Comparison of ENCODE assay signal across 8 cellular contexts in the genomic region with DNA sequence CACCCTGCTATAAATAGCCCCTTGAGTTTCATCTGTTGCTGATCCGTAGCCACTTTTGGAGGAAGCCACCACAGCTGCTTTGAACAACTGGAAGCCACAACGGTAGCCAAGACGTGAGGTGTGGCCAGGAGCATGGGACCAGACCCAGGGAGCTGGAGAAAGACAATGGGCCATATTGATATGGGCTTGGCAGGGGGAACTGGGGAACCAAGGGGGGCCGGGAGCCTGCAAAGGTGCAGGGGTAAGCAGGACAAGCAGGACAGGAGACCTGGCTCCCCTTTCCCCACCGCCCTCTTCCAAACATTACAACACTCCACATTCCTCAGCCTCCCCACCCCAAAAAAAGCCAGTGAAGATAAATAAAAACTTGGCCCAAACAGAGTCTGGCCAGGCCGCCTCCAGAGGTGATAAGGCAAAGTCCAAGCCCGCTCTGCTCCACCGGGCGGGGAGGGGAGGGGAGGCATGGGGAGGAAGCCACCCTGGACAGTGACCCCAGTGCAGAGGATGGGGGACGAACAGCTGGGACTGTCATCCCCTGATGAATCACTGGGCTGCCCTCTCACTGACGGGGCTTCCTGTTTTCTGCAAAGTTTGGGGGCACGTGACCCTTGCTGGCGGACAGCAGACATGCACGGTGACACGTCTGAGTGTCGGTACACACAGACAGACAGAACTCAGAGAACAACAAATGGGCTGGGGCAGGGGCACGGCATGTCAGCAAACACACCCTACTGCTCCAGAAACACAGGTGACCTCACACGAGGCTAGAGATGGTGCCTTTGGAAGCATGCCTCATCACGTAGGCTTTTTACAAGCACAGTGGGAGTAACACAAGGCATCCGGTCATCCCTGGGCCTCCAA.
A peak's percentile ranks its signal among the peaks of the same experiment; 100 is the strongest.
DNase-seq lines count a peak whose midpoint lies in the region; ATAC-seq and TF ChIP-seq lines count a peak whose summit lies in the region.

No MANE protein-coding gene starts in this region.

- TF ChIP-seq CTCF in cardiac fibroblast (IDR thresholded peaks at IDR 0.05; ENCODE audit: low read depth, low read length) = no peak

- H3K27ac ChIP-seq in thymus (ENCODE audit: low read depth) = peak overlapping the region; percentile 77

- no peaks in the 10 kb centered on the region for H3K27me3 ChIP-seq in MG63
- no peaks in the 10 kb centered on the region for H3K27me3 ChIP-seq in thymus (ENCODE audit: control insufficient read depth, insufficient read depth)

- H3K36me3 ChIP-seq in MG63 = peaks cover 24% of the 10 kb centered on the region
- no peaks in the 10 kb centered on the region for H3K36me3 ChIP-seq in thymus (ENCODE audit: control insufficient read depth, insufficient read depth)

- no peaks in the 10 kb centered on the region for H3K4me1 ChIP-seq in thymus (ENCODE audit: control insufficient read depth, insufficient read depth, low read length)

- ATAC-seq in HG02798 (IDR thresholded peaks at IDR 0.05; ENCODE audit: poor library complexity, unreplicated experiment) (no peak), HG02678 (IDR thresholded peaks at IDR 0.05; ENCODE audit: unreplicated experiment) (no peak)

- H3K4me3 ChIP-seq in MG63 (no peak overlapping the region), cardiac fibroblast (replicated peaks in 1 of 2; ENCODE audit: low read depth in 2 of 2, low read length in 2 of 2) (no peak overlapping the region), thymus (ENCODE audit: low read length) (no peak overlapping the region)

- DNase-seq in MG63 = peak; percentile 33
- DNase-seq in cardiac fibroblast (ENCODE audit: low read depth in 2 of 2) = peak; percentile 75 to 92
- peak; percentile 95 to 100 for DNase-seq in lung microvascular endothelial cell (ENCODE audit: low read depth in 2 of 2)
- no peak for DNase-seq in activated gamma-delta T cell treated with Interleukin-2 at 50 U/mL for 16 hours
- DNase-seq in foreskin melanocyte = no peak

- WGBS in thymus = 53% methylated on average over 20 of the region's 20 CpGs

- no peaks in the 10 kb centered on the region for H3K9me3 ChIP-seq in MG63
- H3K9me3 ChIP-seq in thymus (ENCODE audit: control insufficient read depth) = no peaks in the 10 kb centered on the region

Comparison
In these comparisons a context has a peak if more than half of its experiments do, and no peak if none do; other contexts are left out.
1. DNase-seq: peak in MG63 (single experiment), cardiac fibroblast (2 of 2) and lung microvascular endothelial cell (2 of 2); none in activated gamma-delta T cell treated with Interleukin-2 at 50 U/mL for 16 hours (single experiment) and foreskin melanocyte (single experiment).